16 cellular contexts compared by ENCODE assay signal in the genomic region with DNA sequence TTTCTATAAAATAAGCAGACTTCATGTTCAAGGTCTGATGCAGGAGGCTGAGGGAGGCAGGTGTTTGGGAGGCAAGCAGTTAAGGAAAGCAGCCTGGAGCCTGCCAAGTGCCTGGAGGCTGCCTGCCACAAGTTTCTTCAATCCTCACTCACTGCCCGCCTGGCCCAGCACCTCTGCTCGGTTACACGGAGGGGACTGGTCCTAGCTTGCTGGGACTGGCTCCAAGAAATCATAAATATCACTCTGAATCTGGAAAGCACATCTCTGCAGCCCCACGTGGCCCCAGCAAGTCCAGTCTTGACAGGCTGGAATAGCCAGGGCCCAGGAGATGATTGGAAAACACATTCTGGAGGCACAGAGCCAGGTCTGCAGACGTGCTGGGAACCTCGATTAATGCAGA.
DNase-seq lines count a peak whose midpoint lies in the region; ATAC-seq and TF ChIP-seq lines count a peak whose summit lies in the region.
"Had no signal": no experiment of that assay in that cellular context is flagged by ENCODE, and none has a peak within 500 bp of the region (broad histone marks: within the 10 kb centered on the region; RNA-seq: fewer than 3 reads in every experiment).

No MANE protein-coding gene starts in this region.

- peaks cover 36% of the 10 kb centered on the region for H3K36me3 ChIP-seq in RWPE2 (ENCODE audit: low read depth)
- H3K36me3 ChIP-seq: neutrophil had no signal

- H3K27ac ChIP-seq in RWPE2 (ENCODE audit: poor library complexity, severe bottlenecking), result peak overlapping the region; percentile 76
- H3K27ac ChIP-seq: neutrophil, testis had no signal

- H3K4me1 ChIP-seq in RWPE2 (ENCODE audit: insufficient read depth, poor library complexity, severe bottlenecking), result peaks cover 90% of the 10 kb centered on the region

- no peak for TF ChIP-seq CTCF in RWPE2 (IDR thresholded peaks at IDR 0.05; ENCODE audit: poor library complexity, severe bottlenecking)

- H3K27me3 ChIP-seq in RWPE2 (ENCODE audit: insufficient read depth, poor library complexity, severe bottlenecking), result no peaks in the 10 kb centered on the region
- H3K27me3 ChIP-seq: neutrophil, testis had no signal

- H3K9me3 ChIP-seq in RWPE2 (ENCODE audit: severe bottlenecking), result no peaks in the 10 kb centered on the region
- H3K9me3 ChIP-seq: neutrophil, testis had no signal

- DNase-seq in GM04504 (ENCODE audit: low read depth), result peak; percentile 53
- no peak for DNase-seq in RWPE2 (ENCODE audit: low spot score)
- DNase-seq in globus pallidus (ENCODE audit: low spot score), result peak; percentile 35
- peak; percentile 54 for DNase-seq in renal cortical epithelial cell (ENCODE audit: low read depth)
- DNase-seq in activated T-cell treated with anti-CD3 and anti-CD28 coated beads for 4 hours, result no peak
- DNase-seq in SIG-M5 treated with dmso at 0.1 percent for 504 hours (lab: John Stamatoyannopoulos, UW; ENCODE audit: unreplicated experiment), result no peak
- no peak for DNase-seq in stimulated activated CD4-positive, alpha-beta T cell treated with anti-CD3 and anti-CD28 coated beads, Interleukin-1b, Interleukin-23, amount 100 ng/mL, for 48 hours
- no peak for DNase-seq in T1000 (lab: John Stamatoyannopoulos, UW)
- DNase-seq: activated naive CD8-positive, alpha-beta T cell treated with anti-CD3 and anti-CD28 coated beads for 36 hours; DMS153; NCI-H226; stimulated activated CD4-positive, alpha-beta T cell treated with anti-CD3 and anti-CD28 coated beads, Interleukin-12 subunit alpha, Interleukin-12 subunit beta, amount 100 ng/mL, for 4 hours; SW 1271; testis had no signal

- peak; percentile 66 for ATAC-seq in RWPE2 (ENCODE audit: low read depth)

- H3K4me3 ChIP-seq in RWPE2 (ENCODE audit: severe bottlenecking), result no peak overlapping the region
- H3K4me3 ChIP-seq: lung, testis had no signal

Comparison
In these comparisons a context has a peak if more than half of its experiments do, and no peak if none do; other contexts are left out.
1. DNase-seq: peak in GM04504 (single experiment), globus pallidus (single experiment) and renal cortical epithelial cell (single experiment); none in RWPE2 (single experiment), activated T-cell treated with anti-CD3 and anti-CD28 coated beads for 4 hours (single experiment), SIG-M5 treated with dmso at 0.1 percent for 504 hours (single experiment), stimulated activated CD4-positive, alpha-beta T cell treated with anti-CD3 and anti-CD28 coated beads, Interleukin-1b, Interleukin-23, amount 100 ng/mL, for 48 hours (single experiment) and T1000 (single experiment).